Comparison of ENCODE assay signal across 15 cellular contexts in the genomic region with DNA sequence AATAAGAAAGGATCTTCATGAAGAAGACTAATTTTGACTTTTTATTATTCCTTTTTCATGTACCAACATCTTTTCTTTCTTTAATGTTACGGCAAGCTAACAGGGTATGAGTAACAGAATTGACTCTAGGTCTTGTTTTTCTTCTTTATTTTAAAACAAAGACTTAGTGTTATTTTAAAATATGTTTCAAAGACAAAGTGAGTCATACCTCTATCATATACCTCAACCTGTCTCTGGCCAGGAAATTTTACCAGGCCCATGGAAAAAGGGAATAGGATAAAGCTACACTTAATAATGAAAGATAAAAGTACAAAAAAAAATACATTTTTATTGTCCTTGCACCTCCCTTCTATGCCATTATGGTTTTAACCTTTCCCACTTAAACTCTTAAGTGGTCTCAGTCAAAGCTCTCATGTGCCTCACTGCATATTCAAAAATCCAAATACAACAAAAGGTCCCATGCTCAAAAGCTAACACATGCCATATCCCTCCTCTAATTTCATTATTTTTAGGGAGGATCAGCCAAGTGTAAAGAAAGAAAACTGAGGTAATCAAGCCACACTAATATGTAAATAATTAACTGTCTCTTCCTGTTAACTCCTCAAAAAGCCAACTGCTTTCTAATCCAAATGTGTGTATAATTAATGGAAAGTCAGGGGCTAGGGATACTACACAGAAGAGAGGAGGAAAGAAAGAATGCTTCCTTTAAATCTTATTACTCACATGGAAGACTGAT. TPM values are rescaled to one million over a fixed set of nuclear protein-coding genes. Genes with fewer than 3 reads are reported as not detected.
DNase-seq lines count a peak whose midpoint lies in the region; ATAC-seq, FAIRE-seq and TF ChIP-seq lines count a peak whose summit lies in the region.
"Had no signal": no experiment of that assay in that cellular context is flagged by ENCODE, and none has a peak within 500 bp of the region (broad histone marks: within the 10 kb centered on the region; RNA-seq: fewer than 3 reads in every experiment).

No MANE protein-coding gene starts in this region.

- H3K9me2 ChIP-seq in MM.1S (replicated peaks; ENCODE audit: insufficient read depth, low read length), result no peaks in the 10 kb centered on the region

- CTCF ChIA-PET in CD8-positive, alpha-beta T cell (lab: Charles Lee), result no interaction called here

- intact Hi-C loops in CD8-positive, alpha-beta T cell (cut with DNase I, micrococcal nuclease), result no loop called here

- H4K91ac ChIP-seq in H9 (ENCODE audit: insufficient read length, low read depth, low read length), result no peak overlapping the region

- POLR2A ChIA-PET in CD8-positive, alpha-beta T cell (lab: Charles Lee), result no interaction called here

- no peak overlapping the region for H2BK120ac ChIP-seq in H9 (ENCODE audit: low read depth, low read length, poor library complexity, severe bottlenecking)

- no peaks in the 10 kb centered on the region for H3K9me3 Mint-ChIP-seq in CD8-positive, alpha-beta T cell
- H3K9me3 Mint-ChIP-seq in H9 (no peaks in the 10 kb centered on the region), astrocyte (ENCODE audit: unreplicated experiment) (no peaks in the 10 kb centered on the region)

- no peak overlapping the region for H3K14ac ChIP-seq in H9 (ENCODE audit: insufficient read depth, low read length)

- no peak for FAIRE-seq in astrocyte (lab: Jason Lieb, UNC)
- FAIRE-seq: TTC549 had no signal

- no peaks in the 10 kb centered on the region for H3K27me3 ChIP-seq in CD8-positive, alpha-beta T cell (ENCODE audit: insufficient read depth, low read length)
- no peaks in the 10 kb centered on the region for H3K27me3 ChIP-seq in H9 (ENCODE audit: insufficient read depth, low read length)
- H3K27me3 ChIP-seq in astrocyte (ENCODE audit: insufficient read depth, low read length), result no peaks in the 10 kb centered on the region
- H3K27me3 ChIP-seq in MM.1S (replicated peaks; ENCODE audit: insufficient read depth, low read length), result no peaks in the 10 kb centered on the region
- H3K27me3 ChIP-seq: neutrophil had no signal

- no peak overlapping the region for H2AK5ac ChIP-seq in H9 (ENCODE audit: insufficient read length, low read length)

- no peaks in the 10 kb centered on the region for H3K9me3 ChIP-seq in CD8-positive, alpha-beta T cell (ENCODE audit: low read length)
- H3K9me3 ChIP-seq in H9 (ENCODE audit: control insufficient read depth, low read depth, low read length) (no peaks in the 10 kb centered on the region), astrocyte (ENCODE audit: insufficient read depth, low read depth, low read length) (no peaks in the 10 kb centered on the region), MM.1S (replicated peaks; ENCODE audit: insufficient read depth, low read length) (no peaks in the 10 kb centered on the region)
- H3K9me3 ChIP-seq: neutrophil had no signal

- no peak overlapping the region for H3K56ac ChIP-seq in H9 (ENCODE audit: insufficient read length, low read depth, low read length)

- H2BK5ac ChIP-seq in H9 (ENCODE audit: insufficient read length, low read length), result no peak overlapping the region

- H3K9ac ChIP-seq in H9 (ENCODE audit: extremely low read depth, insufficient read length, low read length), result no peak overlapping the region
- H3K9ac ChIP-seq in astrocyte (ENCODE audit: low read length), result peak overlapping the region; percentile 4
- no peak overlapping the region for H3K9ac ChIP-seq in MM.1S (ENCODE audit: low read length)

- no CpG with 5 or more reads among the region's 1 CpG for whole genome bisulfite sequencing in H9 (ENCODE audit: extremely low coverage, insufficient read length, low lambda C conversion rate)

- H3K4me3 Mint-ChIP-seq in CD8-positive, alpha-beta T cell, result no peak overlapping the region
- H3K4me3 Mint-ChIP-seq in H9 (no peak overlapping the region), astrocyte (ENCODE audit: unreplicated experiment) (no peak overlapping the region)

- H3K36me3 Mint-ChIP-seq in CD8-positive, alpha-beta T cell, result peaks cover 40% of the 10 kb centered on the region
- peaks cover 2 to 7% (median 5%) of the 10 kb centered on the region in 3 experiments; a peak in 5 of 7 replicates for H3K36me3 Mint-ChIP-seq in H9 (ENCODE audit: insufficient read depth in 1 of 3, low read depth in 3 of 3)
- peaks cover 9% of the 10 kb centered on the region for H3K36me3 Mint-ChIP-seq in astrocyte (ENCODE audit: low read depth, unreplicated experiment)

- H3K4me1 ChIP-seq in CD8-positive, alpha-beta T cell (ENCODE audit: insufficient read depth, low read length), result no peaks in the 10 kb centered on the region
- H3K4me1 ChIP-seq in H9 (ENCODE audit: insufficient read depth, low read length), result no peaks in the 10 kb centered on the region; the same call in 1 of the 2 replicates
- no peaks in the 10 kb centered on the region for H3K4me1 ChIP-seq in astrocyte (ENCODE audit: insufficient read depth, low read length)
- H3K4me1 ChIP-seq in MM.1S (ENCODE audit: low read length), result peaks cover 6% of the 10 kb centered on the region; the same call in 1 of the 2 replicates

- H3K27me3 Mint-ChIP-seq in CD8-positive, alpha-beta T cell (ENCODE audit: low read depth), result no peaks in the 10 kb centered on the region
- H3K27me3 Mint-ChIP-seq in H9 (ENCODE audit: low read depth) (no peaks in the 10 kb centered on the region), astrocyte (ENCODE audit: low read depth, unreplicated experiment) (no peaks in the 10 kb centered on the region)

- no peak overlapping the region for H3K27ac ChIP-seq in CD8-positive, alpha-beta T cell (ENCODE audit: low read depth, low read length)
- H3K27ac ChIP-seq in H9 (ENCODE audit: insufficient read length, low read depth, low read length) (no peak overlapping the region), astrocyte (ENCODE audit: low read depth, low read length) (peak overlapping the region; percentile 32), MM.1S (ENCODE audit: low read length) (no peak overlapping the region)
- H3K27ac ChIP-seq: C4-2B had no signal

- no peaks in the 10 kb centered on the region for H3K23me2 ChIP-seq in H9 (ENCODE audit: insufficient read length, low read depth, low read length, poor library complexity, severe bottlenecking)

- H3T11ph ChIP-seq in H9 (ENCODE audit: low read length), result no peak overlapping the region

- H2BK20ac ChIP-seq in H9 (ENCODE audit: low read depth, low read length, poor library complexity, severe bottlenecking), result no peak overlapping the region

- no peaks in the 10 kb centered on the region for H3K79me2 ChIP-seq in H9 (ENCODE audit: insufficient read depth, low read length)
- peaks cover 6% of the 10 kb centered on the region for H3K79me2 ChIP-seq in astrocyte (ENCODE audit: insufficient read depth, low read length)
- 0 out of 2 replicates have a peak, but pooled peaks cover 4% of the 10 kb centered on the region for H3K79me2 ChIP-seq in MM.1S (ENCODE audit: low read length)

- no peak overlapping the region for H2AFZ ChIP-seq in H9 (ENCODE audit: low read length)
- no peak overlapping the region for H2AFZ ChIP-seq in astrocyte (ENCODE audit: low read depth, low read length)
- H2AFZ ChIP-seq in MM.1S (ENCODE audit: low read length), result no peak overlapping the region

- H4K5ac ChIP-seq in H9 (ENCODE audit: insufficient read length, low read depth, low read length), result no peak overlapping the region

- no peak overlapping the region for H3K18ac ChIP-seq in H9 (ENCODE audit: insufficient read length, low read depth, low read length)

- peaks cover 12% of the 10 kb centered on the region for H3K4me1 Mint-ChIP-seq in CD8-positive, alpha-beta T cell (ENCODE audit: low read depth)
- H3K4me1 Mint-ChIP-seq in H9 (peaks cover 15 to 16% of the 10 kb centered on the region in 2 experiments), astrocyte (ENCODE audit: low read depth, unreplicated experiment) (peaks cover 9% of the 10 kb centered on the region)

- peaks cover 3% of the 10 kb centered on the region for H3K36me3 ChIP-seq in CD8-positive, alpha-beta T cell (ENCODE audit: insufficient read depth, low read length)
- peaks cover 6% of the 10 kb centered on the region for H3K36me3 ChIP-seq in astrocyte (ENCODE audit: insufficient read depth, low read length)
- no peaks in the 10 kb centered on the region for H3K36me3 ChIP-seq in MM.1S (replicated peaks; ENCODE audit: insufficient read depth, low read length)

- H3K4me2 ChIP-seq in H9 (ENCODE audit: insufficient read depth, insufficient read length, low read length), result no peak overlapping the region
- H3K4me2 ChIP-seq in astrocyte (ENCODE audit: low read length), result peak overlapping the region; percentile 9
- no peak overlapping the region for H3K4me2 ChIP-seq in MM.1S (ENCODE audit: low read depth, low read length)

- H3K27ac Mint-ChIP-seq in CD8-positive, alpha-beta T cell, result peak overlapping the region; percentile 16
- H3K27ac Mint-ChIP-seq in H9 (peak overlapping the region in 2 of 3 experiments; percentile 77 to 93; a peak in 2 of 7 replicates), astrocyte (ENCODE audit: unreplicated experiment) (no peak overlapping the region)

- no peak overlapping the region for H3K4me3 ChIP-seq in CD8-positive, alpha-beta T cell (ENCODE audit: low read depth, low read length)
- no peak overlapping the region for H3K4me3 ChIP-seq in astrocyte (ENCODE audit: insufficient read depth, low read depth, low read length)
- H3K4me3 ChIP-seq in MM.1S (ENCODE audit: low read length), result no peak overlapping the region

- no peak overlapping the region for H3K23ac ChIP-seq in H9 (ENCODE audit: insufficient read length, low read depth, low read length)

- H4K8ac ChIP-seq in H9 (replicated peaks; ENCODE audit: insufficient read length, low read depth, low read length), result no peak overlapping the region

- no peak for DNase-seq in CD8-positive, alpha-beta T cell
- DNase-seq in H9, result no peak
- peak; percentile 39 for DNase-seq in astrocyte (ENCODE audit: low read depth)
- DNase-seq in kidney glomerular epithelial cell (lab: John Stamatoyannopoulos, UW), result peak; percentile 85
- DNase-seq in MM.1S, result no peak
- no peak for DNase-seq in AG08395 (ENCODE audit: low spot score)
- DNase-seq in germinal center (ENCODE audit: low spot score), result no peak
- DNase-seq in NK-92 (lab: John Stamatoyannopoulos, UW; ENCODE audit: unreplicated experiment), result no peak
- DNase-seq: activated naive CD4-positive, alpha-beta T cell treated with anti-CD3 and anti-CD28 coated beads, Interleukin-2, amount 50 U/mL, for 16 hours; cortex of kidney; foreskin fibroblast; NCI-H1092 had no signal

- H2BK12ac ChIP-seq in H9 (ENCODE audit: insufficient read length, low read depth, low read length), result no peak overlapping the region

- ATAC-seq in CD8-positive, alpha-beta T cell, result no peak

- H3K79me1 ChIP-seq in H9 (ENCODE audit: insufficient read depth, low read depth, low read length, poor library complexity, severe bottlenecking), result no peaks in the 10 kb centered on the region

- H3K4ac ChIP-seq in H9 (ENCODE audit: low read depth, low read length), result no peak overlapping the region

- H4K20me1 ChIP-seq in H9 (ENCODE audit: control insufficient read depth, insufficient read depth, insufficient read length) (no peaks in the 10 kb centered on the region), astrocyte (ENCODE audit: insufficient read depth, low read length) (no peaks in the 10 kb centered on the region), MM.1S (ENCODE audit: insufficient read depth, low read length) (no peaks in the 10 kb centered on the region)

- H2BK15ac ChIP-seq in H9 (ENCODE audit: low read depth, low read length), result no peak overlapping the region

- no peaks in the 10 kb centered on the region for H3F3A ChIP-seq in MM.1S (ENCODE audit: insufficient read depth, low read length)

- no peak for TF ChIP-seq CTCF in CD8-positive, alpha-beta T cell (IDR thresholded peaks at IDR 0.05)
- TF ChIP-seq CTCF in H9 (conservative IDR thresholded peaks at IDR 0.05), result no peak
- no peak for TF ChIP-seq CTCF in astrocyte (IDR thresholded peaks at IDR 0.05; ENCODE audit: insufficient read depth, low read depth, low read length)
- no peak for TF ChIP-seq CTCF in MM.1S (IDR thresholded peaks at IDR 0.05; ENCODE audit: low read length)

RNA-seq across cellular contexts. Expression of a gene that starts 57.2 kb away (rescaled TPM):
- total RNA-seq in CD8-positive, alpha-beta T cell, result 10 to 100 TPM; 32.2 to 35.9 TPM
- total RNA-seq in H9 (2021), result 21.6 and 24.8 TPM in 2 replicates
- 44.5 and 47.2 TPM in 2 replicates for total RNA-seq in astrocyte

Comparison
In these comparisons a context has a peak if more than half of its experiments do, and no peak if none do; other contexts are left out.
1. DNase-seq: peak in astrocyte (single experiment) and kidney glomerular epithelial cell (single experiment); none in CD8-positive, alpha-beta T cell (0 of 7), H9 (single experiment), MM.1S (single experiment), AG08395 (single experiment), germinal center (single experiment) and NK-92 (single experiment).